In genomic region chr10:109451879-109452278, GRCh38 we compare ENCODE assay signal across 25 cellular contexts.
"Had no signal": no experiment of that assay in that cellular context is flagged by ENCODE, and none has a peak within 500 bp of the region (broad histone marks: within the 10 kb centered on the region; RNA-seq: fewer than 3 reads in every experiment).

No MANE protein-coding gene starts in this region.

- H3K4me3 ChIP-seq: adrenal gland, esophagus squamous epithelium, heart right ventricle, left ventricle myocardium inferior, mucosa of descending colon, psoas muscle, testis, upper lobe of left lung had no signal

- H3K4me1 Mint-ChIP-seq: immature natural killer cell; naive B cell; stimulated activated memory B cell treated with anti-CD40 and anti-IgM and Interleukin-4, amounts not matched to agents 10 μg/mL and 1 μg/mL and 100 μg/mL, for 72 hours had no signal

- FAIRE-seq: astrocyte, small intestine had no signal

- H3K9me3 Mint-ChIP-seq: activated T-helper 1 cell treated with anti-CD3 and anti-CD28 coated beads, Interleukin-12 subunit alpha, Interleukin-12 subunit beta, Interleukin-2, Interleukin-4 antibody, amounts not matched to agents 30 ng/mL and 10 ng/mL and 1 ng/mL, durations not matched to agents 14 hours and 24 hours and 36 hours; stimulated activated memory B cell treated with anti-CD40 and anti-IgM and Interleukin-4, amounts not matched to agents 10 μg/mL and 1 μg/mL and 100 μg/mL, for 72 hours had no signal

- H3K36me3 Mint-ChIP-seq: activated naive CD4-positive, alpha-beta T cell treated with anti-CD3 and anti-CD28 coated beads, Interleukin-2, amount 50 U/mL, for 72 hours; immature natural killer cell; naive B cell; stimulated activated memory B cell treated with anti-CD40 and anti-IgM and Interleukin-4, amounts not matched to agents 10 μg/mL and 1 μg/mL and 100 μg/mL, for 72 hours had no signal

- H3K4me3 Mint-ChIP-seq: activated T-helper 1 cell treated with anti-CD3 and anti-CD28 coated beads, Interleukin-12 subunit alpha, Interleukin-12 subunit beta, Interleukin-2, Interleukin-4 antibody, amounts not matched to agents 30 ng/mL and 10 ng/mL and 1 ng/mL, durations not matched to agents 14 hours and 24 hours and 36 hours; immature natural killer cell; naive B cell; neural crest cell; stimulated activated memory B cell treated with anti-CD40 and anti-IgM and Interleukin-4, amounts not matched to agents 10 μg/mL and 1 μg/mL and 100 μg/mL, for 72 hours had no signal

- DNase-seq: activated CD4-positive, alpha-beta T cell treated with anti-CD3 and anti-CD28 coated beads, Interleukin-2, amount 50 U/mL, for 48 hours; activated gamma-delta T cell treated with Interleukin-2 at 50 U/mL for 16 hours; adrenal gland; effector memory CD4-positive, alpha-beta T cell; esophagus squamous epithelium; heart right ventricle; immature natural killer cell; kidney glomerular epithelial cell; left ventricle myocardium inferior; mammary epithelial cell; mucosa of descending colon; naive B cell; psoas muscle; right cardiac atrium; small intestine; stimulated activated CD4-positive, alpha-beta T cell treated with anti-CD3 and anti-CD28 coated beads, Interleukin-4, amount 100 ng/mL, for 4 hours; T-helper 2 cell; upper lobe of left lung; WERI-Rb-1 had no signal

- H3K27ac Mint-ChIP-seq: activated naive CD4-positive, alpha-beta T cell treated with anti-CD3 and anti-CD28 coated beads, Interleukin-2, amount 50 U/mL, for 72 hours; activated T-helper 1 cell treated with anti-CD3 and anti-CD28 coated beads, Interleukin-12 subunit alpha, Interleukin-12 subunit beta, Interleukin-2, Interleukin-4 antibody, amounts not matched to agents 30 ng/mL and 10 ng/mL and 1 ng/mL, durations not matched to agents 14 hours and 24 hours and 36 hours; immature natural killer cell; naive B cell; stimulated activated memory B cell treated with anti-CD40 and anti-IgM and Interleukin-4, amounts not matched to agents 10 μg/mL and 1 μg/mL and 100 μg/mL, for 72 hours had no signal
